8 cellular contexts compared by ENCODE assay signal in the genomic region with DNA sequence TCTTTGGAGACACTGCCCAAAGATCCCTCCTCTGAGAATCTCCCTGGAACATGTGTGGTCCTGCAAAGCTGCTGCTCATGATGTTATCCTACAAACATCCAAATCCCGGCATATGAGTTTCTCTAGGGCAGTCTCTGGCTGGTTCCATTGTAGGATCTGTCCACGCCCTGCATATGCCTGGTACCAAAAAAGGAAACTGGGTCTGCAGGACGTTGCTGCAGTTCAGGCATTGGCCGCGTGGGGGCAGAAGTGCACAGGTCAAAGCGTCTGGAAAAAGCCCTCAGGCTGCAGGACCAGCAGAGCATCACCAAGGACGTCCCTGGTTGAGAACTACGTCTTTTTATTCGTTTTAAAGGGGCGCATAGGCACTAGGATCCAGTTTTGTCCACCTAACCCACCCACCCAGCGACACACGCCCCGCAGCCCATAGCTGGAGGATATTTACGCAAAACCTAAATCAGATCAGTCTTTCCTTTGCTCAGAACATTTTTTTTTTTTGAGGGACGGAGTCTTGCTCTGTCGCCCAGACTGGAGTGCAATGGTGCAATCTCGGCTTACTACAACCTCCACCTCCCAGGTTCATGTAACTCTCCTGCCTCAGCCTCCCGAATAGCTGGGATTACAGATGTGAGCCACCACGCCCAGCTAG. TPM values are rescaled to one million over a fixed set of nuclear protein-coding genes. Genes with fewer than 3 reads are reported as not detected.
DNase-seq lines count a peak whose midpoint lies in the region; ATAC-seq and TF ChIP-seq lines count a peak whose summit lies in the region.

No MANE protein-coding gene starts in this region.

- TF ChIP-seq POLR2A in gastroesophageal sphincter (IDR thresholded peaks at IDR 0.05) (no peak), testis (IDR thresholded peaks at IDR 0.05) (no peak)

- H3K79me2 ChIP-seq in osteoblast (ENCODE audit: insufficient read depth, low read length) = no peaks in the 10 kb centered on the region

- H3K36me3 ChIP-seq in SK-N-MC (ENCODE audit: insufficient read depth, low read length) (no peaks in the 10 kb centered on the region), gastroesophageal sphincter (no peaks in the 10 kb centered on the region), osteoblast (ENCODE audit: insufficient read depth, low read length) (no peaks in the 10 kb centered on the region), testis (ENCODE audit: low read depth, missing control alignments) (no peaks in the 10 kb centered on the region)

- H3K4me1 ChIP-seq in gastroesophageal sphincter (peaks cover 0 to 11% (median 0%) of the 10 kb centered on the region in 3 donors), osteoblast (ENCODE audit: insufficient read depth, low read length) (no peaks in the 10 kb centered on the region), testis (no peaks in the 10 kb centered on the region)

- H3K4me3 ChIP-seq in SK-N-MC (no peak overlapping the region), gastroesophageal sphincter (no peak overlapping the region), osteoblast (ENCODE audit: insufficient read depth, low read length) (no peak overlapping the region), testis (no peak overlapping the region)

- H3K27me3 ChIP-seq in gastroesophageal sphincter (no peaks in the 10 kb centered on the region), osteoblast (ENCODE audit: insufficient read depth, low read length) (no peaks in the 10 kb centered on the region), testis (no peaks in the 10 kb centered on the region)

- no peak overlapping the region for H3K27ac ChIP-seq in SK-N-MC
- peak overlapping the region in 3 of 4 donors; percentile 45 to 65 (median 57) for H3K27ac ChIP-seq in gastroesophageal sphincter
- no peak overlapping the region for H3K27ac ChIP-seq in osteoblast (ENCODE audit: low read depth, low read length)
- no peak overlapping the region for H3K27ac ChIP-seq in testis

- no peaks in the 10 kb centered on the region for H4K20me1 ChIP-seq in osteoblast (ENCODE audit: insufficient read depth, low read length)

- ATAC-seq in gastroesophageal sphincter (peak; percentile 95), GM18502 (IDR thresholded peaks at IDR 0.05; ENCODE audit: poor library complexity, unreplicated experiment) (no peak)

- peak overlapping the region; percentile 56 for H2AFZ ChIP-seq in osteoblast (ENCODE audit: low read length)

- 17 to 20% methylated on average over 3 to 19 of the region's 19 CpGs for WGBS in gastroesophageal sphincter (ENCODE audit: low coverage in 1 of 2), 2 donors
- WGBS in testis, 2 donors = 15 to 21% methylated on average over 19 of the region's 19 CpGs

- no peak overlapping the region for H3K9ac ChIP-seq in SK-N-MC (ENCODE audit: insufficient read length)

- TF ChIP-seq EP300 in gastroesophageal sphincter (IDR thresholded peaks at IDR 0.05) = no peak

- DNase-seq in GM04503 (ENCODE audit: low read depth) (peak; percentile 83), NCI-H1105 (lab: John Stamatoyannopoulos, UW) (peak; percentile 79), SK-N-MC (ENCODE audit: low read depth, low spot score) (peak; percentile 60), osteoblast (ENCODE audit: insufficient read length, low spot score, missing footprints) (peak; percentile 99), testis (peak; percentile 94)
- DNase-seq in activated gamma-delta T cell treated with anti-CD3 and anti-CD28 coated beads, Interleukin-2, amount 50 U/mL, for 16 hours (ENCODE audit: low read depth) = peak; percentile 90

- intact Hi-C loops in testis (cut with DNase I; ENCODE audit: low total_unique reads) = no loop called here

- H3K4me2 ChIP-seq in osteoblast (ENCODE audit: insufficient read depth, low read length) = peak overlapping the region; percentile 1

- TF ChIP-seq CTCF in gastroesophageal sphincter (IDR thresholded peaks at IDR 0.05) = peak in 3 of 4 experiments; percentile 92 to 96 (median 95)
- TF ChIP-seq CTCF in osteoblast (IDR thresholded peaks at IDR 0.05; ENCODE audit: extremely low read depth, low read depth, low read length) = peak; percentile 99
- peak; percentile 56 to 95 (median 90) for TF ChIP-seq CTCF in testis (IDR thresholded peaks at IDR 0.05)

- no peaks in the 10 kb centered on the region for H3K9me3 ChIP-seq in SK-N-MC (ENCODE audit: low read depth, low read length)
- H3K9me3 ChIP-seq in gastroesophageal sphincter = no peaks in the 10 kb centered on the region
- no peaks in the 10 kb centered on the region for H3K9me3 ChIP-seq in osteoblast (ENCODE audit: low read depth, low read length)
- H3K9me3 ChIP-seq in testis = no peaks in the 10 kb centered on the region

RNA-seq across cellular contexts. Expression of a gene that starts 12.9 kb away (rescaled TPM):
- total RNA-seq in gastroesophageal sphincter (10 to 100 TPM in 3 of 4 donors, 1 to 10 TPM in 1; 6.8 to 14.6 (median 13.8) TPM), osteoblast (7.4 and 9.0 TPM in 2 replicates), testis (10 to 100 TPM; 10.7 to 18.0 TPM)
- 4.6 TPM for polyA plus RNA-seq in testis (ENCODE audit: insufficient read depth, low read depth, low replicate concordance)

RNA-seq across cellular contexts. Expression of a gene that starts 46.5 kb away (rescaled TPM):
- total RNA-seq in gastroesophageal sphincter (1 to 10 TPM; 5.1 to 8.6 (median 6.7) TPM), osteoblast (8.7 and 10.6 TPM in 2 replicates), testis (10 to 100 TPM in 1 of 2 donors, 1 to 10 TPM in 1; 6.6 to 10.4 TPM)
- polyA plus RNA-seq in testis (ENCODE audit: insufficient read depth, low read depth, low replicate concordance) = 2.5 TPM

RNA-seq across cellular contexts. Expression of a gene that starts 46.6 kb away (rescaled TPM):
- 10 to 100 TPM; 16.7 to 29.7 (median 20.4) TPM for total RNA-seq in gastroesophageal sphincter
- total RNA-seq in osteoblast = 16.5 and 16.6 TPM in 2 replicates
- total RNA-seq in testis = 10 to 100 TPM; 16.1 to 17.2 TPM
- 9.3 TPM for polyA plus RNA-seq in testis (ENCODE audit: insufficient read depth, low read depth, low replicate concordance)

Comparison
In these comparisons a context has a peak if more than half of its experiments do, and no peak if none do; other contexts are left out.
1. H3K27ac ChIP-seq: peak in gastroesophageal sphincter (3 of 4); none in SK-N-MC (single experiment), osteoblast (single experiment) and testis (0 of 2).
2. Peak in every context shown above with its lines, with median percentiles within 50 percentile points of each other: DNase-seq and CTCF ChIP-seq.